In the genomic region with DNA sequence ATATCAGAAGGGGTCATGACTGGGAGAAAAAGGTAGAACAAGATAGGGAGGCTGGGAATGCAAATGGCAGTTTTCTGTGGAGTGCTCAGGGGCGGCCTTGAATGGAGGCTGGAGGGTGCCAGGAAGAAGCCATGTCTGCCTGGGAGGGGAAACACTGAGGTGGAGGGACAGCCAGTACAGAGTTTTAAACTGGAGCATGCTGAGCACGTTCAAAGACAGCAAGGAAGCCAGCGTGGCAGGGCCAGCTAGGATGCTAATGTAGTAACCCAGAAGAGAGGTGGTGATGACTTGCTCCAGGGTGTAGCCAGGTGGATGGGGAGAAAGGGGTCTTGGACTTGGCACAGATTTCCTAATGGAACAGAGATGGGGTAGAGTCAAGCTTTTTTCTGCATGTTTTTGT, we compare ENCODE assay signal across 26 cellular contexts.
"Had no signal": no experiment of that assay in that cellular context is flagged by ENCODE, and none has a peak within 500 bp of the region (broad histone marks: within the 10 kb centered on the region; RNA-seq: fewer than 3 reads in every experiment).

No MANE protein-coding gene starts in this region.

- H3K4me1 ChIP-seq: esophagus squamous epithelium, heart right ventricle, neural progenitor cell, prostate gland, stomach, thyroid gland, vagina had no signal

- H3K36me3 ChIP-seq: esophagus squamous epithelium, heart right ventricle, neural progenitor cell, prostate gland, sigmoid colon, stomach, thyroid gland, vagina had no signal

- H3K4me1 Mint-ChIP-seq: naive thymus-derived CD4-positive, alpha-beta T cell; nephron; neural progenitor cell; stimulated activated effector memory CD8-positive, alpha-beta T cell treated with anti-CD3 and anti-CD28 coated beads, Interleukin-12 subunit alpha, Interleukin-12 subunit beta, amount 100 ng/mL, for 72 hours had no signal

- H3K27ac ChIP-seq: esophagus squamous epithelium, heart right ventricle, neural progenitor cell, prostate gland, sigmoid colon, stomach, thyroid gland, vagina had no signal

- H3K4me2 ChIP-seq: neural progenitor cell had no signal

- H3K9me3 ChIP-seq: esophagus squamous epithelium, prostate gland, sigmoid colon, thyroid gland, vagina had no signal

- DNase-seq: effector memory CD4-positive, alpha-beta T cell; erythroblast; esophagus squamous epithelium; foreskin melanocyte; glutamatergic neuron; heart right ventricle; hippocampal formation; kidney glomerular epithelial cell; left colon; mesendoderm; midbrain; naive thymus-derived CD4-positive, alpha-beta T cell; right cardiac atrium; sigmoid colon; stimulated activated CD4-positive, alpha-beta T cell treated with anti-CD3 and anti-CD28 coated beads, Interleukin-2, amount 100 ng/mL, for 24 hours; stimulated activated CD4-positive, alpha-beta T cell treated with anti-CD3 and anti-CD28 coated beads, Interleukin-4, amount 100 ng/mL, for 24 hours; stimulated activated naive CD4-positive, alpha-beta T cell treated with Interleukin-2 at 50 U/mL for 16 hours; stomach; thyroid gland; trophoblast cell had no signal

- H2AFZ ChIP-seq: neural progenitor cell had no signal

- H3K9ac ChIP-seq: neural progenitor cell had no signal

- H3K4me3 ChIP-seq: esophagus squamous epithelium, heart right ventricle, neural progenitor cell, prostate gland, sigmoid colon, stomach, thyroid gland, vagina had no signal

- H3K27me3 ChIP-seq: neural progenitor cell, sigmoid colon, thyroid gland, vagina had no signal

- ATAC-seq: heart right ventricle; left colon; naive thymus-derived CD4-positive, alpha-beta T cell; right cardiac atrium; stimulated activated effector memory CD8-positive, alpha-beta T cell treated with anti-CD3 and anti-CD28 coated beads, Interleukin-12 subunit alpha, Interleukin-12 subunit beta, amount 100 ng/mL, for 72 hours had no signal

- H3K36me3 Mint-ChIP-seq: neural progenitor cell; stimulated activated effector memory CD8-positive, alpha-beta T cell treated with anti-CD3 and anti-CD28 coated beads, Interleukin-12 subunit alpha, Interleukin-12 subunit beta, amount 100 ng/mL, for 72 hours had no signal

- H3K27ac Mint-ChIP-seq: dendritic cell treated with granulocyte-macrophage colony-stimulating factor and Interleukin-4, amounts not matched to agents 40 ng/mL and 50 ng/mL, for 4 days; naive thymus-derived CD4-positive, alpha-beta T cell; nephron; neural progenitor cell; stimulated activated effector memory CD8-positive, alpha-beta T cell treated with anti-CD3 and anti-CD28 coated beads, Interleukin-12 subunit alpha, Interleukin-12 subunit beta, amount 100 ng/mL, for 72 hours had no signal

- H3K4me3 Mint-ChIP-seq: dendritic cell treated with granulocyte-macrophage colony-stimulating factor and Interleukin-4, amounts not matched to agents 40 ng/mL and 50 ng/mL, for 4 days; naive thymus-derived CD4-positive, alpha-beta T cell; nephron; neural progenitor cell; stimulated activated effector memory CD8-positive, alpha-beta T cell treated with anti-CD3 and anti-CD28 coated beads, Interleukin-12 subunit alpha, Interleukin-12 subunit beta, amount 100 ng/mL, for 72 hours had no signal

- H3K9me3 Mint-ChIP-seq: dendritic cell treated with granulocyte-macrophage colony-stimulating factor and Interleukin-4, amounts not matched to agents 40 ng/mL and 50 ng/mL, for 4 days had no signal
